In the genomic region with DNA sequence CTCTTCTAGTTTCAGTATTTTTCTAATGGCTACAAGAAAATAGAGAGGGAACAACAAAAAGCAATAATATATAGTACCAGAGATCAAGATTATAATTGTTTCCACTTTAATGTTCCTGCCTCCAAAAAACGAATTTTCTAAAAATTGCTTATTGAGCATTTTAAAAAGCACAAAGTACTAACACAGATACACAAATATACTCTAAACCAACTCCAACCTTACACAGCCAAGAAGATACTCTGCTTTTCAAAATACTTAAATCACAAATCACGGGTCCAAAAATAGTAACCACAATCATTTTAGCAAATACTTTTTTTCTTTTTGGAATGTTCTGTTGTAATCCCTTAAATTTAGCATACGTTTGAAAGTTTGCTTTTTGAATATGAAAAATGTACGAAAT, we compare ENCODE assay signal across 12 cellular contexts. TPM values are rescaled to one million over a fixed set of nuclear protein-coding genes. Genes with fewer than 3 reads are reported as not detected.
DNase-seq lines count a peak whose midpoint lies in the region; ATAC-seq and TF ChIP-seq lines count a peak whose summit lies in the region.
"Had no signal": no experiment of that assay in that cellular context is flagged by ENCODE, and none has a peak within 500 bp of the region (broad histone marks: within the 10 kb centered on the region; RNA-seq: fewer than 3 reads in every experiment).

No MANE protein-coding gene starts in this region.

- peak overlapping the region; percentile 67 for H3K4me3 Mint-ChIP-seq in neural crest cell

- H2AFZ ChIP-seq in ACC112 (ENCODE audit: low read length, unreplicated experiment), result no peak overlapping the region
- no peak overlapping the region for H2AFZ ChIP-seq in KMS-11 (ENCODE audit: low read depth)

- H3K9me3 Mint-ChIP-seq in neural crest cell, result no peaks in the 10 kb centered on the region
- H3K9me3 Mint-ChIP-seq: activated naive CD4-positive, alpha-beta T cell treated with anti-CD3 and anti-CD28 coated beads, Interleukin-2, amount 50 U/mL, for 72 hours had no signal

- ATAC-seq in GM18519 (IDR thresholded peaks at IDR 0.05; ENCODE audit: low FRiP score, unreplicated experiment) (no peak), GM21526 (IDR thresholded peaks at IDR 0.05; ENCODE audit: low FRiP score, unreplicated experiment) (no peak)
- ATAC-seq: activated naive CD4-positive, alpha-beta T cell treated with anti-CD3 and anti-CD28 coated beads, Interleukin-2, amount 50 U/mL, for 72 hours had no signal

- H3K4me1 ChIP-seq in ACC112 (ENCODE audit: control insufficient read depth, insufficient read depth, low read length, unreplicated experiment) (peaks cover 28% of the 10 kb centered on the region), KMS-11 (ENCODE audit: low read depth, poor library complexity, severe bottlenecking) (peaks cover 41% of the 10 kb centered on the region)

- H3K9ac ChIP-seq in KMS-11, result no peak overlapping the region

- intact Hi-C loops in dorsolateral prefrontal cortex (cut with DNase I), result loop anchor here in 1 of 2 donors (5.0 kb wide), 1 partner anchor 91 kb away; a partner anchor contains a TSS

- peaks cover 3% of the 10 kb centered on the region for H3K36me3 Mint-ChIP-seq in neural crest cell (ENCODE audit: low read depth)

- H3K27ac ChIP-seq in ACC112 (ENCODE audit: low read depth, low read length), result no peak overlapping the region
- H3K27ac ChIP-seq in KMS-11, result no peak overlapping the region
- peak overlapping the region in 55 of 59 donors; percentile 6 to 95 (median 66) for H3K27ac ChIP-seq in dorsolateral prefrontal cortex

- no peaks in the 10 kb centered on the region for H3K27me3 Mint-ChIP-seq in neural crest cell (ENCODE audit: low read depth)

- peaks cover 11% of the 10 kb centered on the region; the same call in 1 of the 2 replicates for H4K20me1 ChIP-seq in KMS-11 (ENCODE audit: insufficient read depth)

- H3K4me3 ChIP-seq in ACC112 (ENCODE audit: low read depth, low read length) (peak overlapping the region; percentile 99), KMS-11 (IDR thresholded peaks at IDR 0.05; ENCODE audit: insufficient read depth, low read depth, low read length) (no peak overlapping the region), dorsolateral prefrontal cortex (peak overlapping the region in 49 of 59 donors; percentile 6 to 95 (median 86))

- H3K79me2 ChIP-seq in ACC112 (ENCODE audit: control insufficient read depth, insufficient read depth, low read length, unreplicated experiment) (peaks cover 72% of the 10 kb centered on the region), KMS-11 (ENCODE audit: insufficient read depth, low read depth) (peaks cover 49% of the 10 kb centered on the region)

- H3K27ac Mint-ChIP-seq in neural crest cell (ENCODE audit: unreplicated experiment), result no peak overlapping the region

- H3K36me3 ChIP-seq in ACC112 (ENCODE audit: insufficient read depth, low read length) (no peaks in the 10 kb centered on the region), KMS-11 (ENCODE audit: insufficient read depth) (no peaks in the 10 kb centered on the region)

- peaks cover 30% of the 10 kb centered on the region for H3K4me1 Mint-ChIP-seq in neural crest cell

- no peaks in the 10 kb centered on the region for H3K27me3 ChIP-seq in ACC112 (ENCODE audit: insufficient read depth, low read length)
- H3K27me3 ChIP-seq in KMS-11 (ENCODE audit: insufficient read depth, low read depth), result no peaks in the 10 kb centered on the region
- no peaks in the 10 kb centered on the region for H3K27me3 ChIP-seq in dorsolateral prefrontal cortex

- H3K4me2 ChIP-seq in KMS-11, result peak overlapping the region; percentile 100; the same call in 1 of the 2 replicates

- TF ChIP-seq CTCF in KMS-11 (conservative IDR thresholded peaks at IDR 0.05; ENCODE audit: low read depth, low read length) (no peak), dorsolateral prefrontal cortex (IDR thresholded peaks at IDR 0.05 in 54 of 56, conservative IDR thresholded peaks at IDR 0.05 in 2 of 56; ENCODE audit: low read depth in 1 of 56, partially characterized antibody in 56 of 56) (no peak), neural crest cell (conservative IDR thresholded peaks at IDR 0.05) (no peak)

- DNase-seq in dorsolateral prefrontal cortex, result no peak
- DNase-seq in neural crest cell (ENCODE audit: low read depth, low spot score), result no peak
- DNase-seq in NCI-H146 treated with DMSO at 0.1 percent for 48 hours (lab: John Stamatoyannopoulos, UW; ENCODE audit: unreplicated experiment), result no peak
- no peak for DNase-seq in NCI-H1930 (lab: John Stamatoyannopoulos, UW)
- DNase-seq: NCI-H1092 treated with DMSO at 0.1 percent for 48 hours, retina, trophoblast cell had no signal

RNA-seq across cellular contexts. Expression of a gene that starts 2.0 kb away (rescaled TPM):
- total RNA-seq in dorsolateral prefrontal cortex (100 to 1,000 TPM in 2 of 120 experiments, 10 to 100 TPM in 118; 50.9 to 101 (median 80.2) TPM), neural crest cell (27.4 and 33.6 TPM in 2 replicates)

Comparison
In these comparisons a context has a peak if more than half of its experiments do, and no peak if none do; other contexts are left out.
1. H3K27ac ChIP-seq: peak in dorsolateral prefrontal cortex (55 of 59); none in ACC112 (single experiment) and KMS-11 (single experiment).